In the genomic region with DNA sequence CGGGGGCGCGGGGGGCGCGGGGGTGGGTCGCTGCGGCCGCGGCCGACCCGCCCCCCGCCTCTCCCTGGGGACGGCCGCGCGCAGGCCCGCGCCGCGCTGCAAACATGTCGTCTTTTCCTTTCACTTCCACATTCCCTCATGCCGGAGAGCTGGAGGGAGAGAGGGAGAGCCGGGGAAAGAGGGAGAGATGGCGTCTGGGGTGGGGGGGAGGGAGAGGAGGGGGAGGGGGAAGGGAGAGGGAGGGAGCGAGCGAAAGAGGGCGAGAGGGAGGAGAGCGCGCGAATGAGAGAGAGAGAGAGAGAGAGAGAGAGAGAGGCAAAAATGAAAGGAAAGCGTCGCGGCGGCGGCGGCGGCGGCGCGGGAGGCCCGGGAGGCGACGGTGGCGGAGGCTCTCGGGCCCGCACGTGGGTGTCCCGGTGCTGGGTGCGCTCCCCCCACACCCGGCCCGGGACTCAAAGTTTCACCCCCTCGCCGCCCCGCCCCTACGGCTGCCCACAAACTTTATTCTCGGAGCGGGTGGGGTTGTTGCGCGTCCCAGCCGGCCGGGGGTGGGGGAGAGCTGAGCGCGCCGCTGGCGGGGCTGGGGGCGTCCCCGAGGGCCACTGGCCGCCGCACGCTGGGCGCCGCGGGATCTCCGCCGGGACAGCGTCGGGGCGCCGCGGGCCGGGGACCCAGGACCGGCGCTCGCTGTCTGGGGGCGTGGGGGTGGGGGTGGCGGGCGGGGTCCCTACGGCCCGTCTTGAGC, we compare ENCODE assay signal across 8 cellular contexts. TPM values are rescaled to one million over a fixed set of nuclear protein-coding genes. Genes with fewer than 3 reads are reported as not detected.
DNase-seq lines count a peak whose midpoint lies in the region; ATAC-seq lines count a peak whose summit lies in the region.

No MANE protein-coding gene starts in this region.

- H3K4me1 ChIP-seq in GM23248 (ENCODE audit: insufficient read depth) = peaks cover 50% of the 10 kb centered on the region
- H3K4me1 ChIP-seq in mononuclear cell (ENCODE audit: insufficient read depth, low read length) = peaks cover 74% of the 10 kb centered on the region

- no peaks in the 10 kb centered on the region for H3K27me3 ChIP-seq in GM23248 (replicated peaks; ENCODE audit: insufficient read depth)
- H3K27me3 ChIP-seq in mononuclear cell (ENCODE audit: insufficient read depth, low read length) = no peaks in the 10 kb centered on the region

- peaks cover 33% of the 10 kb centered on the region for H3K79me2 ChIP-seq in GM23248 (ENCODE audit: insufficient read depth)

- peak overlapping the region; percentile 87 for H3K9ac ChIP-seq in GM23248

- H3K4me3 ChIP-seq in GM23248 = peak overlapping the region; percentile 84
- peak overlapping the region; percentile 61 for H3K4me3 ChIP-seq in mononuclear cell (ENCODE audit: low read length)

- in situ Hi-C loops in GM23248 (cut with MboI) = no loop called here

- H2AFZ ChIP-seq in GM23248 = peak overlapping the region; percentile 64

- H4K20me1 ChIP-seq in GM23248 (ENCODE audit: insufficient read depth) = no peaks in the 10 kb centered on the region

- H3K27ac ChIP-seq in GM23248 = peak overlapping the region; percentile 58

- peaks cover 57% of the 10 kb centered on the region for H3F3A ChIP-seq in GM23248 (ENCODE audit: insufficient read depth)

- DNase-seq in D341Med (ENCODE audit: low spot score) = peak; percentile 84
- DNase-seq in GM23248 = peak; percentile 74
- DNase-seq in NCI-H774 (lab: John Stamatoyannopoulos, UW) = peak; percentile 39
- peak; percentile 38 for DNase-seq in activated T-cell treated with anti-CD3 and anti-CD28 coated beads for 1 hour (ENCODE audit: low read depth)
- peak; percentile 72 for DNase-seq in epidermal melanocyte (ENCODE audit: insufficient read length, low spot score)
- DNase-seq in stimulated activated CD8-positive, alpha-beta memory T cell treated with anti-CD3 and anti-CD28 coated beads, Interleukin-7, amount 100 ng/mL, for 4 hours (ENCODE audit: low read depth in 2 of 2) = peak; percentile 37 to 66

- ATAC-seq in HG02973 (IDR thresholded peaks at IDR 0.05; ENCODE audit: unreplicated experiment) = no peak

- 0 to 1% methylated on average over 9 to 67 of the region's 89 CpGs for WGBS in GM23248 (ENCODE audit: low coverage in 1 of 2, low lambda C conversion rate in 2 of 2, missing lambda C conversion rate in 2 of 2), 2 experiments

- H3K36me3 ChIP-seq in GM23248 (ENCODE audit: low read depth) = no peaks in the 10 kb centered on the region

- H3K9me3 ChIP-seq in GM23248 (ENCODE audit: low read depth) (no peaks in the 10 kb centered on the region), mononuclear cell (ENCODE audit: low read depth, low read length) (no peaks in the 10 kb centered on the region)

- H3K4me2 ChIP-seq in GM23248 (ENCODE audit: unreplicated experiment) = peak overlapping the region; percentile 49

- H3K9me2 ChIP-seq in GM23248 (ENCODE audit: insufficient read depth) = no peaks in the 10 kb centered on the region

RNA-seq across cellular contexts. Expression of a gene that starts 0.7 kb away (rescaled TPM):
- total RNA-seq in GM23248 (2014; rRNA removed; shearing (Covaris generic)) = 12.0 and 18.2 TPM in 2 replicates
- polyA plus RNA-seq in GM23248 (2016; fragmentation: Nextera tagmentation; extraction: Ambion mirVana) = 2.8 and 2.9 TPM in 2 replicates
- 9.1 TPM for total RNA-seq in mononuclear cell
